12 cellular contexts compared by ENCODE assay signal in the genomic region with DNA sequence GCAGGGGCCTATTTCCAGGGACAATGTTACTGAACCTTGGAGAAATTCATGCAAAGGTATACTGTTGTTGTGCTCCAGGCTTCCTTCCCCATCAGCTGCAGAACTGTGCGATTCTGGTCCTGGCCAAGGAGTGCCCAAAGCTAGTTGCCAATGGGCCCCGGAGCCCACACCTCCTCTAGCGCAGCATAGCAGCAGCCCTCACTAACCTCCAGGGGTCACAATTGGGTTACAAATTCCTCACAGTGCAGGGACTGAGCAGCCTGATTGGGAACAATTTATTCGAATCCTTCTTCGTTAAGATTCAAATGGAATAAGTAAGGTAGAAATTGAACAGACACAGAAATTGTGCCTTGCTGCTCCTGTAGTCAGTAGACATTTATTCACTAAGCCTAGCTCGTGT.
A peak's percentile ranks its signal among the peaks of the same experiment; 100 is the strongest.
DNase-seq lines count a peak whose midpoint lies in the region; ATAC-seq, FAIRE-seq and TF ChIP-seq lines count a peak whose summit lies in the region.
"Had no signal": no experiment of that assay in that cellular context is flagged by ENCODE, and none has a peak within 500 bp of the region (broad histone marks: within the 10 kb centered on the region; RNA-seq: fewer than 3 reads in every experiment).

No MANE protein-coding gene starts in this region.

- TF ChIP-seq POLR2A in HCT116 (IDR thresholded peaks at IDR 0.05; ENCODE audit: borderline replicate concordance, extremely low read depth, insufficient read depth, insufficient read length): no peak

- POLR2A ChIA-PET in HCT116 (lab: Charles Lee): no interaction called here
- POLR2A ChIA-PET in CD8-positive, alpha-beta T cell (lab: Charles Lee): no interaction called here

- peaks cover 34% of the 10 kb centered on the region for H3K36me3 Mint-ChIP-seq in CD8-positive, alpha-beta T cell
- H3K36me3 Mint-ChIP-seq: stimulated activated effector memory CD8-positive, alpha-beta T cell treated with anti-CD3 and anti-CD28 coated beads, Interleukin-12 subunit alpha, Interleukin-12 subunit beta, amount 100 ng/mL, for 72 hours had no signal

- no peaks in the 10 kb centered on the region for H3K9me2 ChIP-seq in HCT116 (ENCODE audit: insufficient read depth)

- CTCF ChIA-PET in HCT116 (lab: Charles Lee): interaction anchor here (0.6 kb wide), 1 partner anchor 58 kb away, joined by 3 read pairs; no protein-coding TSS in a partner anchor
- CTCF ChIA-PET in CD8-positive, alpha-beta T cell (lab: Charles Lee): no interaction called here

- DNase-seq in HCT116 (ENCODE audit: low read depth, low spot score) (no peak), NCI-H82 treated with DMSO at 0.1 percent for 48 hours (lab: John Stamatoyannopoulos, UW; ENCODE audit: unreplicated experiment) (peak; percentile 26), globus pallidus (ENCODE audit: low spot score) (peak; percentile 78), nucleus accumbens (lab: John Stamatoyannopoulos, UW) (peak in 45 of 56 donors; percentile 1 to 64 (median 25)), HTR-8/SVneo (ENCODE audit: insufficient read length, low spot score) (no peak)
- DNase-seq in CD8-positive, alpha-beta T cell: no peak
- DNase-seq: effector CD4-positive, alpha-beta T cell; NK-92 treated with Interleukin-12 subunit alpha and Interleukin-12 subunit beta, amount 100 ng/mL, for 24 hours had no signal

- no peak overlapping the region for H3K4me3 ChIP-seq in HCT116 (replicated peaks in 1 of 2; ENCODE audit: low read depth in 1 of 2, low read length in 2 of 2)
- H3K4me3 ChIP-seq in CD8-positive, alpha-beta T cell (ENCODE audit: low read depth, low read length): no peak overlapping the region

- H3K27ac ChIP-seq in HCT116 (ENCODE audit: low read depth, low read length): no peak overlapping the region
- no peak overlapping the region for H3K27ac ChIP-seq in CD8-positive, alpha-beta T cell (ENCODE audit: low read depth, low read length)

- H3K9me3 Mint-ChIP-seq in CD8-positive, alpha-beta T cell: peaks cover 24% of the 10 kb centered on the region

- peak; percentile 77 for ATAC-seq in HCT116
- ATAC-seq in GM18511 (IDR thresholded peaks at IDR 0.05; ENCODE audit: unreplicated experiment): no peak
- no peak for ATAC-seq in GM18517 (IDR thresholded peaks at IDR 0.05; ENCODE audit: unreplicated experiment)
- ATAC-seq in CD8-positive, alpha-beta T cell: no peak
- ATAC-seq: natural killer cell treated with Interleukin-12 subunit alpha and Interleukin-12 subunit beta and Interleukin-15 and Interleukin-18, amount 100 ng/mL, for 72 hours; stimulated activated effector memory CD8-positive, alpha-beta T cell treated with anti-CD3 and anti-CD28 coated beads, Interleukin-12 subunit alpha, Interleukin-12 subunit beta, amount 100 ng/mL, for 72 hours had no signal

- peak; percentile 53 for TF ChIP-seq RAD21 in HCT116 (IDR thresholded peaks at IDR 0.05; ENCODE audit: low read depth)

- BruUV-seq in HCT116 (replicated peaks; lab: Mats Ljungman, UMichigan): no TSS peak

- H3K4me3 Mint-ChIP-seq in CD8-positive, alpha-beta T cell: no peak overlapping the region
- H3K4me3 Mint-ChIP-seq: natural killer cell treated with Interleukin-12 subunit alpha and Interleukin-12 subunit beta and Interleukin-15 and Interleukin-18, amount 100 ng/mL, for 72 hours; stimulated activated effector memory CD8-positive, alpha-beta T cell treated with anti-CD3 and anti-CD28 coated beads, Interleukin-12 subunit alpha, Interleukin-12 subunit beta, amount 100 ng/mL, for 72 hours had no signal

- H4K20me1 ChIP-seq in HCT116 (ENCODE audit: insufficient read depth): no peaks in the 10 kb centered on the region

- 0 out of 4 replicates have a peak, but pooled peaks cover 0 to 5% of the 10 kb centered on the region in 2 experiments for H3K9me3 ChIP-seq in HCT116 (ENCODE audit: control insufficient read depth in 1 of 2, insufficient read depth in 1 of 2, low read depth in 1 of 2, low read length in 2 of 2)
- peaks cover 7% of the 10 kb centered on the region for H3K9me3 ChIP-seq in CD8-positive, alpha-beta T cell (ENCODE audit: low read length)

- H3K27ac Mint-ChIP-seq in CD8-positive, alpha-beta T cell: no peak overlapping the region
- H3K27ac Mint-ChIP-seq: natural killer cell treated with Interleukin-12 subunit alpha and Interleukin-12 subunit beta and Interleukin-15 and Interleukin-18, amount 100 ng/mL, for 72 hours; stimulated activated effector memory CD8-positive, alpha-beta T cell treated with anti-CD3 and anti-CD28 coated beads, Interleukin-12 subunit alpha, Interleukin-12 subunit beta, amount 100 ng/mL, for 72 hours had no signal

- H3K4me2 ChIP-seq in HCT116 (ENCODE audit: low read length): no peak overlapping the region

- no peak for FAIRE-seq in HTR-8/SVneo (lab: Jason Lieb, UNC)

- H3K9ac ChIP-seq in HCT116 (ENCODE audit: low read length): no peak overlapping the region

- no peaks in the 10 kb centered on the region for H3K27me3 ChIP-seq in HCT116 (ENCODE audit: insufficient read depth, low read length)
- H3K27me3 ChIP-seq in CD8-positive, alpha-beta T cell (ENCODE audit: insufficient read depth, low read length): no peaks in the 10 kb centered on the region

- H3K36me3 ChIP-seq in HCT116 (ENCODE audit: control insufficient read depth in 1 of 2, insufficient read depth in 2 of 2, low read length in 2 of 2): no peaks in the 10 kb centered on the region
- H3K36me3 ChIP-seq in CD8-positive, alpha-beta T cell (ENCODE audit: insufficient read depth, low read length): no peaks in the 10 kb centered on the region

- intact Hi-C loops in HCT116 (cut with micrococcal nuclease): no loop called here
- intact Hi-C loops in CD8-positive, alpha-beta T cell (cut with DNase I, micrococcal nuclease): no loop called here

- no peak overlapping the region for H2AFZ ChIP-seq in HCT116 (ENCODE audit: low read depth, low read length, poor library complexity, severe bottlenecking)

- H3K27me3 Mint-ChIP-seq in CD8-positive, alpha-beta T cell (ENCODE audit: low read depth): no peaks in the 10 kb centered on the region
- H3K27me3 Mint-ChIP-seq: natural killer cell treated with Interleukin-12 subunit alpha and Interleukin-12 subunit beta and Interleukin-15 and Interleukin-18, amount 100 ng/mL, for 72 hours had no signal

- no peaks in the 10 kb centered on the region for H3K4me1 Mint-ChIP-seq in CD8-positive, alpha-beta T cell (ENCODE audit: low read depth)
- H3K4me1 Mint-ChIP-seq: stimulated activated effector memory CD8-positive, alpha-beta T cell treated with anti-CD3 and anti-CD28 coated beads, Interleukin-12 subunit alpha, Interleukin-12 subunit beta, amount 100 ng/mL, for 72 hours had no signal

- RAD21 ChIA-PET in HCT116 (lab: Charles Lee; ENCODE audit: low non-redundant PET in 1 of 2, low total read pairs in 2 of 2, uncharacterized antibody in 2 of 2, unreplicated experiment in 2 of 2): no interaction called here

- no peaks in the 10 kb centered on the region for H3K79me2 ChIP-seq in HCT116 (ENCODE audit: insufficient read depth, low read length)

- H3K4me1 ChIP-seq in HCT116 (ENCODE audit: control insufficient read depth in 1 of 2, insufficient read depth in 2 of 2, low read length in 2 of 2): no peaks in the 10 kb centered on the region
- no peaks in the 10 kb centered on the region for H3K4me1 ChIP-seq in CD8-positive, alpha-beta T cell (ENCODE audit: insufficient read depth, low read length)

- peak in 2 of 3 experiments; percentile 26 to 37; a peak in 3 of 6 replicates for TF ChIP-seq CTCF in HCT116 (IDR thresholded peaks at IDR 0.05 in 2 of 3, conservative IDR thresholded peaks at IDR 0.05 in 1 of 3; ENCODE audit: borderline replicate concordance in 1 of 3, insufficient read depth in 1 of 3, low read depth in 2 of 3, low read length in 2 of 3)
- no peak for TF ChIP-seq CTCF in CD8-positive, alpha-beta T cell (IDR thresholded peaks at IDR 0.05)

TF ChIP-seq in HCT116, 20 proteins besides CTCF, POLR2A, EP300 and RAD21 (continues in another document):
- TF ChIP-seq JUND (IDR thresholded peaks at IDR 0.05) (no peak), ZFX (IDR thresholded peaks at IDR 0.05) (no peak), EZH2 (IDR thresholded peaks at IDR 0.05) (no peak), SIN3A (IDR thresholded peaks at IDR 0.05; ENCODE audit: low read depth) (no peak), FOSL1 (IDR thresholded peaks at IDR 0.05; ENCODE audit: low read depth) (no peak), TCF7L2 (IDR thresholded peaks at IDR 0.05; ENCODE audit: borderline replicate concordance, extremely low read depth, insufficient read depth, insufficient read length) (no peak), SP1 (IDR thresholded peaks at IDR 0.05; ENCODE audit: low read depth) (no peak), ELF1 (IDR thresholded peaks at IDR 0.05; ENCODE audit: borderline replicate concordance, low read depth) (no peak), CBX3 (IDR thresholded peaks at IDR 0.05; ENCODE audit: low read depth) (no peak), ZNF274 (IDR thresholded peaks at IDR 0.05; ENCODE audit: low read depth, low read length) (no peak)
- TF ChIP-seq, protein P1, sequence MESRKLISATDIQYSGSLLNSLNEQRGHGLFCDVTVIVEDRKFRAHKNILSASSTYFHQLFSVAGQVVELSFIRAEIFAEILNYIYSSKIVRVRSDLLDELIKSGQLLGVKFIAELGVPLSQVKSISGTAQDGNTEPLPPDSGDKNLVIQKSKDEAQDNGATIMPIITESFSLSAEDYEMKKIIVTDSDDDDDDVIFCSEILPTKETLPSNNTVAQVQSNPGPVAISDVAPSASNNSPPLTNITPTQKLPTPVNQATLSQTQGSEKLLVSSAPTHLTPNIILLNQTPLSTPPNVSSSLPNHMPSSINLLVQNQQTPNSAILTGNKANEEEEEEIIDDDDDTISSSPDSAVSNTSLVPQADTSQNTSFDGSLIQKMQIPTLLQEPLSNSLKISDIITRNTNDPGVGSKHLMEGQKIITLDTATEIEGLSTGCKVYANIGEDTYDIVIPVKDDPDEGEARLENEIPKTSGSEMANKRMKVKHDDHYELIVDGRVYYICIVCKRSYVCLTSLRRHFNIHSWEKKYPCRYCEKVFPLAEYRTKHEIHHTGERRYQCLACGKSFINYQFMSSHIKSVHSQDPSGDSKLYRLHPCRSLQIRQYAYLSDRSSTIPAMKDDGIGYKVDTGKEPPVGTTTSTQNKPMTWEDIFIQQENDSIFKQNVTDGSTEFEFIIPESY (IDR thresholded peaks at IDR 0.05; ENCODE audit: extremely low read depth, insufficient replicate concordance, low read length): no peak
- TF ChIP-seq, protein P2, sequence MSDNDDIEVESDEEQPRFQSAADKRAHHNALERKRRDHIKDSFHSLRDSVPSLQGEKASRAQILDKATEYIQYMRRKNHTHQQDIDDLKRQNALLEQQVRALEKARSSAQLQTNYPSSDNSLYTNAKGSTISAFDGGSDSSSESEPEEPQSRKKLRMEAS (IDR thresholded peaks at IDR 0.05): no peak
- TF ChIP-seq, protein P3, sequence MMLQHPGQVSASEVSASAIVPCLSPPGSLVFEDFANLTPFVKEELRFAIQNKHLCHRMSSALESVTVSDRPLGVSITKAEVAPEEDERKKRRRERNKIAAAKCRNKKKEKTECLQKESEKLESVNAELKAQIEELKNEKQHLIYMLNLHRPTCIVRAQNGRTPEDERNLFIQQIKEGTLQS (IDR thresholded peaks at IDR 0.05): no peak

Comparison
In these comparisons a context has a peak if more than half of its experiments do, and no peak if none do; other contexts are left out.
1. DNase-seq: peak in NCI-H82 treated with DMSO at 0.1 percent for 48 hours (single experiment), globus pallidus (single experiment) and nucleus accumbens (45 of 56); none in HCT116 (single experiment), CD8-positive, alpha-beta T cell (0 of 7) and HTR-8/SVneo (single experiment).